ENCODE assay signal across 7 cellular contexts in the genomic region with DNA sequence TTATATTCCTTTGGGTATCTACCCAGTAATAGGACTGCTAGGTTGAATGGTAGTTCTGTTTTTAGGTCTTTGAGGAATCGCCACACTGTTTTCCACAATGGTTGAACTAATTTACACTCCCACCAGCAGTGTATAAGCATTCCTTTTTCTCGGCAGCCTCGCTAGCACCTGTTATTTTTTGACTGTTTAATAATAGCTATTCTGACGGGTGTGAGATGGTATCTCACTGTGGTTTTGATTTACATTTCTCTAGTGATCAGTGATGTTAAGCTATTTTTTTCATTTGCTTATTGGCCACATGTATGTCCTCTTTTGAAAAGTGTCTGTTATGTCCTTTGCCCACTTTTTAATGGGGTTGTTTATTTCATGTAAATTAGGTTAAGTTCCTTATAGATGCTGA. TPM values are rescaled to one million over a fixed set of nuclear protein-coding genes. Genes with fewer than 3 reads are reported as not detected.
DNase-seq lines count a peak whose midpoint lies in the region; ATAC-seq, FAIRE-seq and TF ChIP-seq lines count a peak whose summit lies in the region.
"Not testable (repeated sequence)": the region's sequence is repeated elsewhere in the genome, so short reads cannot be mapped to it uniquely, and the experiment has no call there.
"Had no signal": no experiment of that assay in that cellular context is flagged by ENCODE, and none has a peak within 500 bp of the region (broad histone marks: within the 10 kb centered on the region; RNA-seq: fewer than 3 reads in every experiment).

No MANE protein-coding gene starts in this region.

- peak overlapping the region; percentile 6 for H3K27ac Mint-ChIP-seq in CD4-positive, alpha-beta T cell
- H3K27ac Mint-ChIP-seq in immature natural killer cell (peak overlapping the region in 5 of 6 donors; percentile 32 to 74 (median 47)), natural killer cell (peak overlapping the region; percentile 47 to 66)

- not testable (repeated sequence) for H3K27me3 Mint-ChIP-seq in CD4-positive, alpha-beta T cell; immature natural killer cell (ENCODE audit: low read depth in 3 of 3); natural killer cell (ENCODE audit: low read depth in 2 of 2)

- not testable (repeated sequence) for H3K27ac ChIP-seq in CD4-positive, alpha-beta T cell (ENCODE audit: low read depth, low read length); SU-DHL-6 (ENCODE audit: low read depth, low read length)
- peak overlapping the region; percentile 80 for H3K27ac ChIP-seq in MM.1S (ENCODE audit: low read length)

- H3K4me3 Mint-ChIP-seq in CD4-positive, alpha-beta T cell; natural killer cell: not testable (repeated sequence)
- peak overlapping the region in 1 of 5 donors; percentile 15 for H3K4me3 Mint-ChIP-seq in immature natural killer cell

- not testable (repeated sequence) for H3K27me3 ChIP-seq in CD4-positive, alpha-beta T cell (ENCODE audit: control insufficient read depth, insufficient read depth, low read length); MM.1S (replicated peaks; ENCODE audit: insufficient read depth, low read length); SU-DHL-6 (ENCODE audit: low read length)

- peak overlapping the region; percentile 50 for H3K9ac ChIP-seq in MM.1S (ENCODE audit: low read length)
- H3K9ac ChIP-seq in SU-DHL-6 (ENCODE audit: low read length): not testable (repeated sequence)

- peaks cover 55% of the 10 kb centered on the region for H3K4me1 ChIP-seq in MM.1S (ENCODE audit: low read length)

- FAIRE-seq in GM18507 (lab: Jason Lieb, UNC): peak; percentile 76

- peaks cover 37% of the 10 kb centered on the region for H3K4me1 Mint-ChIP-seq in CD4-positive, alpha-beta T cell (ENCODE audit: low read depth)
- H3K4me1 Mint-ChIP-seq in immature natural killer cell: peaks cover 26 to 32% of the 10 kb centered on the region in 2 donors
- H3K4me1 Mint-ChIP-seq in natural killer cell: peaks cover 21 to 27% of the 10 kb centered on the region in 2 donors

- H3K9me3 Mint-ChIP-seq in CD4-positive, alpha-beta T cell; immature natural killer cell; natural killer cell: not testable (repeated sequence)

- TF ChIP-seq CTCF in CD4-positive, alpha-beta T cell (IDR thresholded peaks at IDR 0.05); MM.1S (IDR thresholded peaks at IDR 0.05; ENCODE audit: low read length); SU-DHL-6 (IDR thresholded peaks at IDR 0.05; ENCODE audit: insufficient read depth, low read length, poor library complexity, severe bottlenecking); natural killer cell (IDR thresholded peaks at IDR 0.05): not testable (repeated sequence)

- H3K4me2 ChIP-seq in MM.1S (ENCODE audit: low read depth, low read length): peak overlapping the region; percentile 51; the same call in 1 of the 2 replicates
- H3K4me2 ChIP-seq in SU-DHL-6 (ENCODE audit: low read depth, low read length, poor library complexity, severe bottlenecking): peak overlapping the region; percentile 8

- H3K79me2 ChIP-seq in MM.1S (ENCODE audit: low read length): peaks cover 26% of the 10 kb centered on the region
- H3K79me2 ChIP-seq in SU-DHL-6 (ENCODE audit: insufficient read depth, low read length): 0 out of 2 replicates have a peak, but pooled peaks cover 10% of the 10 kb centered on the region

- intact Hi-C loops in CD4-positive, alpha-beta T cell (cut with DNase I, micrococcal nuclease); natural killer cell (cut with micrococcal nuclease): not testable (repeated sequence)

- CTCF ChIA-PET in CD4-positive, alpha-beta T cell (lab: Charles Lee): not testable (repeated sequence)

- peaks cover 42% of the 10 kb centered on the region for H3F3A ChIP-seq in MM.1S (ENCODE audit: insufficient read depth, low read length)
- not testable (repeated sequence) for H3F3A ChIP-seq in SU-DHL-6 (ENCODE audit: insufficient read depth)

- not testable (repeated sequence) for ATAC-seq in CD4-positive, alpha-beta T cell (ENCODE audit: poor library complexity); natural killer cell

- 0 out of 2 replicates have a peak overlapping the region, but pooled peaks have one; percentile 4 for H3K4me3 ChIP-seq in MM.1S (ENCODE audit: low read length)
- H3K4me3 ChIP-seq in SU-DHL-6 (ENCODE audit: insufficient read depth, low read length, poor library complexity, severe bottlenecking): not testable (repeated sequence)

- not testable (repeated sequence) for DNase-seq in CD4-positive, alpha-beta T cell; GM18507 (ENCODE audit: extremely low spot score, insufficient read length, low read depth); immature natural killer cell; natural killer cell
- DNase-seq in MM.1S: peak; percentile 41

- H3K36me3 ChIP-seq in MM.1S (replicated peaks; ENCODE audit: insufficient read depth, low read length); SU-DHL-6 (ENCODE audit: low read length): not testable (repeated sequence)

- not testable (repeated sequence) for H2AFZ ChIP-seq in MM.1S (ENCODE audit: low read length); SU-DHL-6 (ENCODE audit: low read depth, low read length, severe bottlenecking)

- H3K36me3 Mint-ChIP-seq in CD4-positive, alpha-beta T cell (ENCODE audit: low read depth): peaks cover 75% of the 10 kb centered on the region
- H3K36me3 Mint-ChIP-seq in immature natural killer cell: peaks cover 22 to 30% (median 27%) of the 10 kb centered on the region in 3 donors
- not testable (repeated sequence) for H3K36me3 Mint-ChIP-seq in natural killer cell

- not testable (repeated sequence) for H3K9me2 ChIP-seq in MM.1S (replicated peaks; ENCODE audit: insufficient read depth, low read length); SU-DHL-6 (replicated peaks; ENCODE audit: insufficient read depth, low read length)

- H3K9me3 ChIP-seq in CD4-positive, alpha-beta T cell (ENCODE audit: control insufficient read depth, low read length); MM.1S (replicated peaks; ENCODE audit: insufficient read depth, low read length); SU-DHL-6 (ENCODE audit: insufficient read depth, low read length): not testable (repeated sequence)

- H4K20me1 ChIP-seq in MM.1S (ENCODE audit: insufficient read depth, low read length); SU-DHL-6 (ENCODE audit: low read depth, low read length): not testable (repeated sequence)

- POLR2A ChIA-PET in CD4-positive, alpha-beta T cell (lab: Charles Lee): not testable (repeated sequence)

RNA-seq across cellular contexts. Expression of a gene that starts 48.0 kb away (rescaled TPM):
- 10 to 100 TPM; 26.8 to 27.2 TPM for total RNA-seq in CD4-positive, alpha-beta T cell
- polyA plus RNA-seq in immature natural killer cell: 1 to 10 TPM in 1 of 3 donors, not detected in 2; 2.2 TPM
- total RNA-seq in natural killer cell: 100 to 1,000 TPM in 1 of 3 donors, 10 to 100 TPM in 2; 75.3 to 105 (median 76.3) TPM
- polyA plus RNA-seq: HepG2 had no signal

Comparison
In these comparisons a context has a peak if more than half of its experiments do, and no peak if none do; other contexts are left out.
1. H3K27ac Mint-ChIP-seq: peak in every context shown above with its lines; median percentile 56 in natural killer cell; 47 in immature natural killer cell; 6 in CD4-positive, alpha-beta T cell.